8 cellular contexts compared by ENCODE assay signal in genomic region chr1:184052194-184052559, GRCh38. TPM values are rescaled to one million over a fixed set of nuclear protein-coding genes. Genes with fewer than 3 reads are reported as not detected.
A peak's percentile ranks its signal among the peaks of the same experiment; 100 is the strongest.
DNase-seq lines count a peak whose midpoint lies in the region; ATAC-seq and TF ChIP-seq lines count a peak whose summit lies in the region.

No MANE protein-coding gene starts in this region.

- H3K4me3 ChIP-seq in cardiac muscle cell (peak overlapping the region; percentile 84), kidney epithelial cell (ENCODE audit: low read depth, low read length) (peak overlapping the region; percentile 66), tibial nerve (peak overlapping the region; percentile 67 to 89 (median 76))

- H3K36me3 Mint-ChIP-seq in activated T-helper 2 cell treated with anti-CD3 and anti-CD28 coated beads, Interferon-gamma antibody, Interleukin-2, Interleukin-4, amounts not matched to agents 10 μg/mL and 5 μg/mL and 100 μg/mL, durations not matched to agents 14 hours and 24 hours and 36 hours (ENCODE audit: low read depth) = peaks cover 29% of the 10 kb centered on the region

- no peaks in the 10 kb centered on the region for H3K9me3 ChIP-seq in cardiac muscle cell (ENCODE audit: low read depth)
- H3K9me3 ChIP-seq in tibial nerve = no peaks in the 10 kb centered on the region

- no peak for ATAC-seq in Right ventricle myocardium superior (ENCODE audit: poor library complexity)

- peaks cover 35% of the 10 kb centered on the region for H3K4me1 Mint-ChIP-seq in activated T-helper 2 cell treated with anti-CD3 and anti-CD28 coated beads, Interferon-gamma antibody, Interleukin-2, Interleukin-4, amounts not matched to agents 10 μg/mL and 5 μg/mL and 100 μg/mL, durations not matched to agents 14 hours and 24 hours and 36 hours (ENCODE audit: low read depth)

- TF ChIP-seq CTCF in cardiac muscle cell (IDR thresholded peaks at IDR 0.05; ENCODE audit: low read depth, low read length) = no peak
- no peak for TF ChIP-seq CTCF in kidney epithelial cell (IDR thresholded peaks at IDR 0.05; ENCODE audit: insufficient read depth, low read length, poor library complexity, severe bottlenecking)
- no peak for TF ChIP-seq CTCF in tibial nerve (IDR thresholded peaks at IDR 0.05)

- WGBS in tibial nerve, 2 donors = 7 to 9% methylated on average over 7 of the region's 7 CpGs

- H3K36me3 ChIP-seq in cardiac muscle cell (peaks cover 13% of the 10 kb centered on the region), kidney epithelial cell (ENCODE audit: control insufficient read depth, insufficient read depth, low read length) (no peaks in the 10 kb centered on the region), tibial nerve (peaks cover 0 to 15% (median 0%) of the 10 kb centered on the region in 3 donors)

- peaks cover 28% of the 10 kb centered on the region for H3K27me3 Mint-ChIP-seq in activated T-helper 2 cell treated with anti-CD3 and anti-CD28 coated beads, Interferon-gamma antibody, Interleukin-2, Interleukin-4, amounts not matched to agents 10 μg/mL and 5 μg/mL and 100 μg/mL, durations not matched to agents 14 hours and 24 hours and 36 hours (ENCODE audit: low read depth)

- H3K27ac ChIP-seq in cardiac muscle cell (peak overlapping the region; percentile 99), tibial nerve (peak overlapping the region in 3 of 4 donors; percentile 77 to 84 (median 81))

- DNase-seq in cardiac muscle cell (ENCODE audit: low read depth in 1 of 2, low spot score in 1 of 2) (peak in 1 of 2 donors; percentile 21), Right ventricle myocardium superior (no peak), kidney epithelial cell (ENCODE audit: low read depth) (no peak), tibial nerve (ENCODE audit: low spot score in 2 of 2) (no peak), NK-92 (lab: John Stamatoyannopoulos, UW; ENCODE audit: unreplicated experiment) (no peak), putamen (ENCODE audit: low spot score) (no peak)
- DNase-seq in activated T-helper 2 cell treated with anti-CD3 and anti-CD28 coated beads, Interferon-gamma antibody, Interleukin-2, Interleukin-4, amounts not matched to agents 10 μg/mL and 5 μg/mL and 100 μg/mL, durations not matched to agents 14 hours and 24 hours and 36 hours (ENCODE audit: low spot score) = no peak
- DNase-seq in stimulated activated CD4-positive, alpha-beta T cell treated with anti-CD3 and anti-CD28 coated beads, Interleukin-2, amount 100 ng/mL, for 48 hours = no peak

- no peak for TF ChIP-seq EP300 in tibial nerve (IDR thresholded peaks at IDR 0.05)

- no peak for TF ChIP-seq POLR2A in tibial nerve (IDR thresholded peaks at IDR 0.05)

- H3K27me3 ChIP-seq in cardiac muscle cell (no peaks in the 10 kb centered on the region), kidney epithelial cell (ENCODE audit: control insufficient read depth, insufficient read depth, low read length) (no peaks in the 10 kb centered on the region), tibial nerve (no peaks in the 10 kb centered on the region)

- no peaks in the 10 kb centered on the region for H3K9me3 Mint-ChIP-seq in activated T-helper 2 cell treated with anti-CD3 and anti-CD28 coated beads, Interferon-gamma antibody, Interleukin-2, Interleukin-4, amounts not matched to agents 10 μg/mL and 5 μg/mL and 100 μg/mL, durations not matched to agents 14 hours and 24 hours and 36 hours

- intact Hi-C loops in Right ventricle myocardium superior (cut with DNase I) = no loop called here
- intact Hi-C loops in activated T-helper 2 cell treated with anti-CD3 and anti-CD28 coated beads, Interferon-gamma antibody, Interleukin-2, Interleukin-4, amounts not matched to agents 10 μg/mL and 5 μg/mL and 100 μg/mL, durations not matched to agents 14 hours and 24 hours and 36 hours (cut with micrococcal nuclease) = loop anchor here (2.0 to 10.0 kb wide), 6 partner anchors 15 to 1105 kb away; partner anchors contain the start of genes APOBEC4, ARPC5, C1orf21 and COLGALT2

- peaks cover 38% of the 10 kb centered on the region for H3K4me1 ChIP-seq in cardiac muscle cell (ENCODE audit: low read depth)
- H3K4me1 ChIP-seq in tibial nerve = peaks cover 0 to 42% (median 4%) of the 10 kb centered on the region in 4 donors

- H3K4me3 Mint-ChIP-seq in activated T-helper 2 cell treated with anti-CD3 and anti-CD28 coated beads, Interferon-gamma antibody, Interleukin-2, Interleukin-4, amounts not matched to agents 10 μg/mL and 5 μg/mL and 100 μg/mL, durations not matched to agents 14 hours and 24 hours and 36 hours (ENCODE audit: low read depth) = peak overlapping the region; percentile 100

- peak overlapping the region; percentile 96 for H3K27ac Mint-ChIP-seq in activated T-helper 2 cell treated with anti-CD3 and anti-CD28 coated beads, Interferon-gamma antibody, Interleukin-2, Interleukin-4, amounts not matched to agents 10 μg/mL and 5 μg/mL and 100 μg/mL, durations not matched to agents 14 hours and 24 hours and 36 hours

RNA-seq across cellular contexts. Expression of gene TSEN15, which starts 0.6 kb away (rescaled TPM):
- 52.4 and 54.2 TPM in 2 replicates for total RNA-seq in cardiac muscle cell
- 64.4 and 68.9 TPM in 2 replicates for polyA plus RNA-seq in cardiac muscle cell
- 25.0 TPM for total RNA-seq in Right ventricle myocardium superior
- total RNA-seq in activated T-helper 2 cell treated with anti-CD3 and anti-CD28 coated beads, Interferon-gamma antibody, Interleukin-2, Interleukin-4, amounts not matched to agents 10 μg/mL and 5 μg/mL and 100 μg/mL, durations not matched to agents 14 hours and 24 hours and 36 hours = 35.1 TPM in 2 replicates
- total RNA-seq in kidney epithelial cell = 38.3 and 50.1 TPM in 2 replicates
- total RNA-seq in tibial nerve = 10 to 100 TPM; 25.5 to 36.5 (median 31.5) TPM

RNA-seq across cellular contexts. Expression of gene COLGALT2, which starts 14.6 kb away (rescaled TPM):
- 12.9 and 31.5 TPM in 2 replicates for total RNA-seq in cardiac muscle cell
- 14.1 and 22.3 TPM in 2 replicates for polyA plus RNA-seq in cardiac muscle cell
- 2.8 TPM for total RNA-seq in Right ventricle myocardium superior
- 0.59 and 0.74 TPM in 2 replicates for total RNA-seq in activated T-helper 2 cell treated with anti-CD3 and anti-CD28 coated beads, Interferon-gamma antibody, Interleukin-2, Interleukin-4, amounts not matched to agents 10 μg/mL and 5 μg/mL and 100 μg/mL, durations not matched to agents 14 hours and 24 hours and 36 hours
- total RNA-seq in kidney epithelial cell = 1.8 and 2.8 TPM in 2 replicates
- 1 to 10 TPM in 3 of 4 donors, under 1 TPM in 1; 0.90 to 9.8 (median 5.3) TPM for total RNA-seq in tibial nerve
